Comparison of ENCODE assay signal across 28 cellular contexts in the genomic region with DNA sequence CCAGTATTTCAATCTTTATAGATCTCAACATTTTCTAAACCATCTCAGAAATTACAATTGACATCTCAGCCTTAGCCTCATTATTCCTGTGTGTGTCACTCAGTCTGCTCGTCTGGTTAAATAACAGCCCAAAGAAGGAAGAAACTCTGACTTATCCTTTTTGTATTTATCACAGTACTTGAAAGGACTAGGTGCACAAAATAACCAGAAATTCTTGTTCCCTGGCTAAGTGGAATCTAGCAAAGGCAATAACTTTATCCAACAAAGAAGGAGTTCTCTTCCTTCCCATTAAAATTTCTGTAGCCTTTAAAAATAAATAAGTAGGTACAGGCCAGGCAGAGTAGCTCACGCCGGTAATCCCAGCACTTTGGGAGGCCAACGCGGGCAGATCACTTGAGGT.
DNase-seq lines count a peak whose midpoint lies in the region; ATAC-seq and TF ChIP-seq lines count a peak whose summit lies in the region.
"Had no signal": no experiment of that assay in that cellular context is flagged by ENCODE, and none has a peak within 500 bp of the region (broad histone marks: within the 10 kb centered on the region; RNA-seq: fewer than 3 reads in every experiment).

No MANE protein-coding gene starts in this region.

- H3K27me3 ChIP-seq in ascending aorta (no peaks in the 10 kb centered on the region), thyroid gland (no peaks in the 10 kb centered on the region)
- H3K27me3 ChIP-seq: ovary, stomach, tibial nerve had no signal

- CTCF ChIA-PET in GM10248 (lab: Yijun Ruan, JAX): no interaction called here

- H3K9me3 ChIP-seq in ascending aorta (no peaks in the 10 kb centered on the region), thyroid gland (no peaks in the 10 kb centered on the region)
- H3K9me3 ChIP-seq: ovary, tibial nerve had no signal

- H3K4me1 ChIP-seq in ascending aorta: peaks cover 17 to 60% of the 10 kb centered on the region in 2 donors
- H3K4me1 ChIP-seq in thyroid gland: peaks cover 8 to 23% of the 10 kb centered on the region in 2 donors

- POLR2A ChIA-PET in GM10248 (lab: Yijun Ruan, JAX): no interaction called here

- H3K4me3 ChIP-seq in ascending aorta (no peak overlapping the region), thyroid gland (replicated peaks in 1 of 3) (no peak overlapping the region)
- H3K4me3 ChIP-seq: GM23338, ovary, stomach, tibial nerve had no signal

- intact Hi-C loops in ascending aorta (cut with DNase I) (loop anchor here (10.0 kb wide), 1 partner anchor 1536 kb away; a partner anchor contains a TSS), thyroid gland (cut with DNase I) (no loop called here)

- peak; percentile 50 for DNase-seq in HCEC 1CT
- DNase-seq in ascending aorta (ENCODE audit: low spot score in 2 of 2): no peak
- DNase-seq in iris pigment epithelial cell (ENCODE audit: low read depth): peak; percentile 32
- DNase-seq in thyroid gland: no peak
- no peak for DNase-seq in GM10248 (ENCODE audit: extremely low spot score)
- DNase-seq in activated CD4-positive, alpha-beta T cell treated with anti-CD3 and anti-CD28 coated beads, Interleukin-2, amount 50 U/mL, for 48 hours: no peak
- DNase-seq: activated B cell treated with CpG ODN at 0.5 μM for 24 hours; activated CD4-positive, alpha-beta T cell treated with anti-CD3 and anti-CD28 coated beads, Interleukin-2, amount 50 U/mL, for 1 hour; activated CD8-positive, alpha-beta memory T cell treated with anti-CD3 and anti-CD28 coated beads, Interleukin-2, amount 10 ng/mL, durations not matched to agents 7 days and 5 days; activated T-cell treated with anti-CD3 and anti-CD28 coated beads, Interleukin-2, amount 50 U/mL, for 48 hours; Caco-2; caudate nucleus; DND-41; immature natural killer cell; Kasumi-1; NCI-H146; NCI-H510A; nephron progenitor cell; ovary; right cardiac atrium; stimulated activated CD4-positive, alpha-beta T cell treated with anti-CD3 and anti-CD28 coated beads, Interleukin-12 subunit alpha, Interleukin-12 subunit beta, amount 100 ng/mL, for 4 hours; stimulated activated CD4-positive, alpha-beta T cell treated with anti-CD3 and anti-CD28 coated beads, Interleukin-2, amount 100 ng/mL, for 48 hours; stomach; T1000 had no signal

- TF ChIP-seq POLR2A in thyroid gland (IDR thresholded peaks at IDR 0.05): no peak

- H3K27ac ChIP-seq in ascending aorta: peak overlapping the region; percentile 90
- peak overlapping the region; percentile 16 to 44 (median 32) for H3K27ac ChIP-seq in thyroid gland
- H3K27ac ChIP-seq: ovary had no signal

- ATAC-seq in activated CD4-positive, CD25-positive, alpha-beta regulatory T cell treated with anti-CD3 and anti-CD28 coated beads, Interleukin-2, amount 50 U/mL, for 24 hours: no peak
- ATAC-seq: activated CD8-positive, alpha-beta memory T cell treated with anti-CD3 and anti-CD28 coated beads, Interleukin-2, amount 10 ng/mL, durations not matched to agents 7 days and 5 days; GM23338; left lobe of liver; right cardiac atrium had no signal

- H3K36me3 ChIP-seq in ascending aorta (no peaks in the 10 kb centered on the region), thyroid gland (no peaks in the 10 kb centered on the region)
- H3K36me3 ChIP-seq: ovary, stomach, tibial nerve had no signal

- WGBS in thyroid gland, 2 donors: 75 to 87% methylated on average over 5 of the region's 5 CpGs

- TF ChIP-seq CTCF in ascending aorta (IDR thresholded peaks at IDR 0.05) (no peak), thyroid gland (IDR thresholded peaks at IDR 0.05) (no peak), GM10248 (IDR thresholded peaks at IDR 0.05; ENCODE audit: control extremely low read depth, extremely low read depth, low read depth, missing control alignments) (no peak)

Comparison
In these comparisons a context has a peak if more than half of its experiments do, and no peak if none do; other contexts are left out.
1. DNase-seq: peak in HCEC 1CT (single experiment) and iris pigment epithelial cell (single experiment); none in ascending aorta (0 of 2), thyroid gland (0 of 2), GM10248 (single experiment) and activated CD4-positive, alpha-beta T cell treated with anti-CD3 and anti-CD28 coated beads, Interleukin-2, amount 50 U/mL, for 48 hours (0 of 2).